ENCODE assay signal across 20 cellular contexts in genomic region chr1:201892211-201892610, GRCh38. TPM values are rescaled to one million over a fixed set of nuclear protein-coding genes. Genes with fewer than 3 reads are reported as not detected.
DNase-seq lines count a peak whose midpoint lies in the region; FAIRE-seq and TF ChIP-seq lines count a peak whose summit lies in the region.
"Had no signal": no experiment of that assay in that cellular context is flagged by ENCODE, and none has a peak within 500 bp of the region (broad histone marks: within the 10 kb centered on the region; RNA-seq: fewer than 3 reads in every experiment).

No MANE protein-coding gene starts in this region.

- peaks cover 0 to 17% of the 10 kb centered on the region in 2 donors for H3K4me1 ChIP-seq in kidney (ENCODE audit: control insufficient read depth in 1 of 2, insufficient read depth in 1 of 2, low read depth in 1 of 2, low read length in 2 of 2)
- H3K4me1 ChIP-seq in sigmoid colon: peaks cover 0 to 88% (median 54%) of the 10 kb centered on the region in 4 donors
- peaks cover 0 to 87% (median 61%) of the 10 kb centered on the region in 4 donors for H3K4me1 ChIP-seq in tibial artery
- H3K4me1 ChIP-seq: Caco-2 had no signal

- no peak for TF ChIP-seq POLR2A in sigmoid colon (IDR thresholded peaks at IDR 0.05)

- H3K27me3 ChIP-seq in H7 (ENCODE audit: control insufficient read depth, insufficient read depth, low read length) (peaks cover 20% of the 10 kb centered on the region; the same call in 1 of the 2 replicates), sigmoid colon (no peaks in the 10 kb centered on the region), tibial artery (no peaks in the 10 kb centered on the region)

- peak; percentile 12 for DNase-seq in H7
- peak; percentile 10 for DNase-seq in kidney
- no peak for DNase-seq in sigmoid colon
- DNase-seq in tibial artery: no peak
- DNase-seq in NCI-H1930 (lab: John Stamatoyannopoulos, UW): no peak
- no peak for DNase-seq in ecto neural progenitor cell (ENCODE audit: low spot score)
- no peak for DNase-seq in NCI-H2196 (lab: John Stamatoyannopoulos, UW; ENCODE audit: unreplicated experiment)
- DNase-seq: Caco-2; CD4-positive, alpha-beta memory T cell; DMS 273 treated with DMSO at 0.1 percent for 48 hours; DMS79 treated with DMSO at 0.1 percent for 48 hours; GOT3; IMR-90; NCI-H1092 treated with DMSO at 0.1 percent for 48 hours; NCI-H2081; NCI-H2171; NCI-H524 treated with DMSO at 0.1 percent for 48 hours had no signal

- H3K27ac ChIP-seq in kidney (ENCODE audit: low read depth in 2 of 2, low read length in 2 of 2) (no peak overlapping the region), sigmoid colon (peak overlapping the region; percentile 45 to 97 (median 88)), tibial artery (peak overlapping the region; percentile 76 to 95)
- H3K27ac ChIP-seq: A549, KMS-11 had no signal

- 87 to 92% methylated on average over 6 of the region's 6 CpGs for WGBS in sigmoid colon, 2 donors

- TF ChIP-seq CTCF in kidney (IDR thresholded peaks at IDR 0.05; ENCODE audit: borderline replicate concordance, extremely low read depth, insufficient read depth): no peak
- TF ChIP-seq CTCF in sigmoid colon (IDR thresholded peaks at IDR 0.05): no peak
- TF ChIP-seq CTCF in tibial artery (IDR thresholded peaks at IDR 0.05): no peak

- H3K9me3 ChIP-seq in kidney (ENCODE audit: control insufficient read depth in 1 of 2, low read length in 2 of 2) (no peaks in the 10 kb centered on the region), sigmoid colon (no peaks in the 10 kb centered on the region), tibial artery (no peaks in the 10 kb centered on the region)
- H3K9me3 ChIP-seq: A549, Caco-2 had no signal

- intact Hi-C loops in kidney (cut with DNase I) (loop anchor here (5.0 kb wide), 1 partner anchor 75 kb away; no protein-coding TSS in a partner anchor), sigmoid colon (cut with DNase I) (loop anchor here (10.0 kb wide), 1 partner anchor 243 kb away; no protein-coding TSS in a partner anchor), tibial artery (cut with DNase I; ENCODE audit: low total_unique reads) (no loop called here)

- TF ChIP-seq EP300 in sigmoid colon (IDR thresholded peaks at IDR 0.05): no peak

- H3K4me3 ChIP-seq in H7 (ENCODE audit: insufficient read depth, low read depth, low read length) (no peak overlapping the region), kidney (ENCODE audit: low read length in 2 of 2) (no peak overlapping the region), sigmoid colon (no peak overlapping the region), tibial artery (no peak overlapping the region)
- H3K4me3 ChIP-seq: A549 had no signal

- H3K9ac ChIP-seq in kidney (ENCODE audit: low read length in 2 of 2): no peak overlapping the region
- H3K9ac ChIP-seq: KMS-11 had no signal

- H3K36me3 ChIP-seq in H7 (replicated peaks; ENCODE audit: control insufficient read depth, insufficient read depth, low read length): no peaks in the 10 kb centered on the region
- no peaks in the 10 kb centered on the region for H3K36me3 ChIP-seq in kidney (ENCODE audit: control insufficient read depth in 1 of 2, insufficient read depth in 2 of 2, low read length in 2 of 2)
- H3K36me3 ChIP-seq in sigmoid colon: peaks cover 0 to 11% (median 5%) of the 10 kb centered on the region in 4 donors
- peaks cover 6 to 20% (median 11%) of the 10 kb centered on the region in 3 donors for H3K36me3 ChIP-seq in tibial artery

- FAIRE-seq in kidney (lab: Jason Lieb, UNC): no peak
- FAIRE-seq: A549 had no signal

RNA-seq across cellular contexts. Expression of gene SHISA4, which starts 3.5 kb away (rescaled TPM):
- total RNA-seq in H7 (2014; rRNA removed; shearing (Covaris generic)): 3.7 and 6.1 TPM in 2 replicates
- total RNA-seq in kidney (10.4 TPM), sigmoid colon (10 to 100 TPM; 12.7 to 23.7 (median 19.3) TPM)
- polyA plus RNA-seq in kidney (ENCODE audit: insufficient read depth, low read depth, low replicate concordance) (37.6 TPM), sigmoid colon (1 to 10 TPM; 3.5 to 6.1 (median 3.6) TPM)

RNA-seq across cellular contexts. Expression of gene LMOD1, which starts 54.1 kb away (rescaled TPM):
- total RNA-seq in H7 (2014; rRNA removed; shearing (Covaris generic)): 0.42 and 0.48 TPM in 2 replicates
- total RNA-seq in kidney (33.3 TPM), sigmoid colon (1,000 to 10,000 TPM in 1 of 4 donors, 100 to 1,000 TPM in 3; 633 to 1,011 (median 785) TPM)
- polyA plus RNA-seq in kidney (ENCODE audit: insufficient read depth, low read depth, low replicate concordance) (9.5 TPM), sigmoid colon (10 to 100 TPM in 2 of 3 donors, 1 to 10 TPM in 1; 4.9 to 75.0 (median 15.6) TPM)
- total RNA-seq: CD4-positive, alpha-beta memory T cell; SK-MEL-5 had no signal
- polyA plus RNA-seq: A549; CD4-positive, alpha-beta memory T cell had no signal

Comparison
In these comparisons a context has a peak if more than half of its experiments do, and no peak if none do; other contexts are left out.
1. DNase-seq: peak in H7 (single experiment) and kidney (single experiment); none in sigmoid colon (single experiment), tibial artery (0 of 2), NCI-H1930 (0 of 2), ecto neural progenitor cell (single experiment) and NCI-H2196 (single experiment).
2. H3K27ac ChIP-seq: peak in sigmoid colon (4 of 4) and tibial artery (2 of 2); none in kidney (0 of 2).
3. RNA of gene LMOD1, which starts 54.1 kb away (total RNA-seq): 633 to 1,011 TPM in sigmoid colon and 33.3 TPM in kidney (single experiment); 0.42 to 0.48 TPM in H7; every median in the first group is over 10 times any median in the second.